ENCODE assay signal across 16 cellular contexts in genomic region chr9:18543406-18543965, GRCh38.
A peak's percentile ranks its signal among the peaks of the same experiment; 100 is the strongest.
DNase-seq lines count a peak whose midpoint lies in the region; ATAC-seq, FAIRE-seq and TF ChIP-seq lines count a peak whose summit lies in the region.
"Had no signal": no experiment of that assay in that cellular context is flagged by ENCODE, and none has a peak within 500 bp of the region (broad histone marks: within the 10 kb centered on the region; RNA-seq: fewer than 3 reads in every experiment).

No MANE protein-coding gene starts in this region.

- H3K4me2 ChIP-seq in mammary epithelial cell (ENCODE audit: insufficient read depth, low read depth, low read length) (peak overlapping the region; percentile 64), keratinocyte (ENCODE audit: control insufficient read depth, extremely low read depth, insufficient read depth, low read depth, low read length) (peak overlapping the region; percentile 32)

- H3K79me2 ChIP-seq in mammary epithelial cell (ENCODE audit: insufficient read depth, low read length), result no peaks in the 10 kb centered on the region
- H3K79me2 ChIP-seq in keratinocyte (ENCODE audit: control insufficient read depth, insufficient read depth, low read length), result no peaks in the 10 kb centered on the region

- H3K27ac ChIP-seq in AG04450 (ENCODE audit: low read depth, low read length) (no peak overlapping the region), mammary epithelial cell (ENCODE audit: insufficient read depth, low read depth, low read length) (peak overlapping the region; percentile 56), keratinocyte (ENCODE audit: control insufficient read depth, insufficient read depth, low read length) (no peak overlapping the region)

- ATAC-seq in GM18502 (IDR thresholded peaks at IDR 0.05; ENCODE audit: poor library complexity, unreplicated experiment), result no peak
- ATAC-seq: HCT116, left colon had no signal

- H2AFZ ChIP-seq in mammary epithelial cell (ENCODE audit: low read depth, low read length), result peak overlapping the region; percentile 0
- H2AFZ ChIP-seq in keratinocyte (ENCODE audit: control insufficient read depth, low read length), result no peak overlapping the region

- in situ Hi-C loops in mammary epithelial cell (cut with MboI; ENCODE audit: low sequenced_read_pairs in 2 of 2), result no loop called here

- 19% methylated on average over 2 of the region's 2 CpGs for WGBS in mammary epithelial cell (ENCODE audit: low coverage, missing lambda C conversion rate)

- no peaks in the 10 kb centered on the region for H3K9me1 ChIP-seq in keratinocyte (ENCODE audit: control insufficient read depth, extremely low read depth, insufficient read depth, low read length)

- FAIRE-seq in keratinocyte (lab: Jason Lieb, UNC), result peak; percentile 43

- no peaks in the 10 kb centered on the region for H3K36me3 ChIP-seq in mammary epithelial cell (ENCODE audit: insufficient read depth, low read length)
- H3K36me3 ChIP-seq in keratinocyte (ENCODE audit: control insufficient read depth in 2 of 2, extremely low read depth in 1 of 2, insufficient read depth in 2 of 2, low read length in 2 of 2), result no peaks in the 10 kb centered on the region
- H3K36me3 ChIP-seq: esophagus muscularis mucosa had no signal

- no peak overlapping the region for H3K9ac ChIP-seq in mammary epithelial cell (ENCODE audit: insufficient read depth, low read length)
- H3K9ac ChIP-seq in keratinocyte (ENCODE audit: control insufficient read depth, extremely low read depth, insufficient read depth, low read length), result no peak overlapping the region

- H3K4me1 ChIP-seq in mammary epithelial cell (ENCODE audit: insufficient read depth, low read length), result peaks cover 39% of the 10 kb centered on the region
- H3K4me1 ChIP-seq in keratinocyte (ENCODE audit: control insufficient read depth, extremely low read depth, insufficient read depth, low read length), result peaks cover 23% of the 10 kb centered on the region

- H3K9me3 ChIP-seq in AG04450 (ENCODE audit: control insufficient read depth, insufficient read depth, low read length) (no peaks in the 10 kb centered on the region), mammary epithelial cell (replicated peaks; ENCODE audit: insufficient read depth, low read length) (no peaks in the 10 kb centered on the region), keratinocyte (ENCODE audit: control insufficient read depth, low read depth, low read length) (no peaks in the 10 kb centered on the region)
- H3K9me3 ChIP-seq: esophagus muscularis mucosa had no signal

- TF ChIP-seq CTCF in AG04450 (IDR thresholded peaks at IDR 0.05; ENCODE audit: low read depth, low read length) (no peak), mammary epithelial cell (conservative IDR thresholded peaks at IDR 0.05 in 1 of 2, IDR thresholded peaks at IDR 0.05 in 1 of 2; ENCODE audit: extremely low read depth in 1 of 2, insufficient read depth in 1 of 2, low read depth in 1 of 2, low read length in 2 of 2) (no peak), keratinocyte (optimal IDR thresholded peaks at IDR 0.05 in 1 of 3, IDR thresholded peaks at IDR 0.05 in 1 of 3, conservative IDR thresholded peaks at IDR 0.05 in 1 of 3; ENCODE audit: extremely low read depth in 1 of 3, insufficient read depth in 2 of 3, low read length in 3 of 3) (no peak)

- dilution Hi-C loops in mammary epithelial cell (cut with HindIII; ENCODE audit: low sequenced_read_pairs) (no loop called here), keratinocyte (cut with MboI; ENCODE audit: extremely low pct_ligation_motif_present, low sequenced_read_pairs) (no loop called here)

- no TSS peak for BruUV-seq in mammary epithelial cell (replicated peaks; lab: Mats Ljungman, UMichigan)

- H3K4me3 ChIP-seq in AG04450 (ENCODE audit: low read depth, low read length) (no peak overlapping the region), mammary epithelial cell (replicated peaks in 1 of 3; ENCODE audit: insufficient read depth in 1 of 3, low read depth in 2 of 3, low read length in 3 of 3) (no peak overlapping the region), keratinocyte (ENCODE audit: control insufficient read depth in 2 of 3, extremely low read depth in 1 of 3, insufficient read depth in 2 of 3, low read depth in 1 of 3, low read length in 3 of 3) (peak overlapping the region in 1 of 3 experiments; percentile 14)
- H3K4me3 ChIP-seq: esophagus muscularis mucosa had no signal

- H3K27me3 ChIP-seq in AG04450 (ENCODE audit: control insufficient read depth, insufficient read depth, low read length), result no peaks in the 10 kb centered on the region
- H3K27me3 ChIP-seq in mammary epithelial cell (ENCODE audit: insufficient read depth, low read length), result no peaks in the 10 kb centered on the region
- H3K27me3 ChIP-seq in keratinocyte (ENCODE audit: control insufficient read depth, extremely low read depth, insufficient read depth, low read length), result no peaks in the 10 kb centered on the region
- H3K27me3 ChIP-seq: esophagus muscularis mucosa had no signal

- H4K20me1 ChIP-seq in mammary epithelial cell (ENCODE audit: insufficient read depth, low read length) (no peaks in the 10 kb centered on the region), keratinocyte (ENCODE audit: control insufficient read depth, extremely low read depth, insufficient read depth, low read length) (no peaks in the 10 kb centered on the region)

- CTCF ChIA-PET in AG04450 (lab: Charles Lee) (interaction anchor here (2.1 kb wide), 1 partner anchor 101 kb away, joined by 6 read pairs; no protein-coding TSS in a partner anchor), mammary epithelial cell (lab: Charles Lee; ENCODE audit: low non-redundant PET) (interaction anchor here (0.6 kb wide), 1 partner anchor 281 kb away, joined by 4 read pairs; no protein-coding TSS in a partner anchor)

- intact Hi-C loops in mammary epithelial cell (cut with micrococcal nuclease), result loop anchor here (2.0 to 5.0 kb wide), 3 partner anchors 37 to 81 kb away; no protein-coding TSS in a partner anchor

- DNase-seq in AG04450 (ENCODE audit: low read depth, low spot score) (peak; percentile 18), HT1080 (ENCODE audit: low read depth) (peak; percentile 76), mammary epithelial cell (peak; percentile 58), keratinocyte (ENCODE audit: low read depth, low spot score) (no peak), NCI-H2227 (lab: John Stamatoyannopoulos, UW; ENCODE audit: unreplicated experiment) (no peak), activated gamma-delta T cell treated with Interleukin-2 at 50 U/mL for 16 hours (no peak), NOMO-1 treated with dmso at 0.1 percent for 144 hours (lab: John Stamatoyannopoulos, UW; ENCODE audit: unreplicated experiment) (no peak)
- DNase-seq: ACHN; activated T-cell treated with anti-CD3 and anti-CD28 coated beads, Interleukin-2, amount 50 U/mL, for 48 hours; caudate nucleus; left colon; NCI-H1694 treated with DMSO at 0.1 percent for 48 hours; NCI-H82 had no signal

- POLR2A ChIA-PET in AG04450 (lab: Yijun Ruan, JAX), result no interaction called here

Comparison
In these comparisons a context has a peak if more than half of its experiments do, and no peak if none do; other contexts are left out.
1. DNase-seq: peak in AG04450 (single experiment), HT1080 (single experiment) and mammary epithelial cell (single experiment); none in keratinocyte (single experiment), NCI-H2227 (single experiment), activated gamma-delta T cell treated with Interleukin-2 at 50 U/mL for 16 hours (single experiment) and NOMO-1 treated with dmso at 0.1 percent for 144 hours (single experiment).